1 cellular context compared by ENCODE assay signal in genomic region chr1:23393706-23394105, GRCh38.
TF ChIP-seq lines count a peak whose summit lies in the region.

No MANE protein-coding gene starts in this region.

TF ChIP-seq in K562, 482 proteins besides CTCF, POLR2A, EP300 and RAD21:
- TF ChIP-seq ZBTB33 (CRISPR knock-in tag; IDR thresholded peaks at IDR 0.05) (peak; percentile 76), ETV6 (IDR thresholded peaks at IDR 0.05; ENCODE audit: borderline replicate concordance in 1 of 2, low read depth in 2 of 2, low read length in 1 of 2) (no peak), ETV6 (CRISPR knock-in tag; IDR thresholded peaks at IDR 0.05; ENCODE audit: borderline replicate concordance) (0 out of 2 replicates have a peak, but pooled peaks have one; percentile 54), PHF21A (IDR thresholded peaks at IDR 0.05; ENCODE audit: borderline replicate concordance, low read depth) (no peak), FOXK1 (CRISPR knock-in tag; IDR thresholded peaks at IDR 0.05; ENCODE audit: borderline replicate concordance) (peak; percentile 53; the same call in 1 of the 2 replicates), ZNF174 (CRISPR knock-in tag; IDR thresholded peaks at IDR 0.05) (no peak), ZNF512 (tag; IDR thresholded peaks at IDR 0.05) (no peak), BCOR (IDR thresholded peaks at IDR 0.05) (0 out of 2 replicates have a peak, but pooled peaks have one; percentile 1), CBX1 (IDR thresholded peaks at IDR 0.05; ENCODE audit: low read depth) (no peak), FOXP4 (CRISPR knock-in tag; IDR thresholded peaks at IDR 0.05; ENCODE audit: borderline replicate concordance) (no peak), ATF7 (IDR thresholded peaks at IDR 0.05) (no peak)
TF ChIP-seq in K562: peak in this region for 4.
